In genomic region chr10:46169736-46170135, GRCh38 we compare ENCODE assay signal across 39 cellular contexts.
"Had no signal": no experiment of that assay in that cellular context is flagged by ENCODE, and none has a peak within 500 bp of the region (broad histone marks: within the 10 kb centered on the region; RNA-seq: fewer than 3 reads in every experiment).

No MANE protein-coding gene starts in this region.

- H3K27ac Mint-ChIP-seq: activated naive CD4-positive, alpha-beta T cell treated with anti-CD3 and anti-CD28 coated beads for 36 hours; activated naive CD4-positive, alpha-beta T cell treated with anti-CD3 and anti-CD28 coated beads, Interleukin-2, amount 10 ng/mL, durations not matched to agents 7 days and 5 days; activated naive CD4-positive, alpha-beta T cell treated with anti-CD3 and anti-CD28 coated beads, Interleukin-2, amount 50 U/mL, for 24 hours; activated naive CD4-positive, alpha-beta T cell treated with anti-CD3 and anti-CD28 coated beads, Interleukin-2, amount 50 U/mL, for 72 hours; activated naive CD8-positive, alpha-beta T cell; activated naive CD8-positive, alpha-beta T cell treated with anti-CD3 and anti-CD28 coated beads for 36 hours; activated naive CD8-positive, alpha-beta T cell treated with anti-CD3 and anti-CD28 coated beads, Interleukin-2, amount 10 ng/mL, durations not matched to agents 7 days and 5 days; activated naive CD8-positive, alpha-beta T cell treated with anti-CD3 and anti-CD28 coated beads, Interleukin-2, amount 50 U/mL, for 24 hours; activated T-cell treated with anti-CD3 and anti-CD28 coated beads, Interleukin-2, amount 50 U/mL, for 72 hours; activated T-helper 1 cell treated with anti-CD3 and anti-CD28 coated beads, Interleukin-12 subunit alpha, Interleukin-12 subunit beta, Interleukin-2, Interleukin-4 antibody, amounts not matched to agents 30 ng/mL and 10 ng/mL and 1 ng/mL, durations not matched to agents 14 hours and 24 hours and 36 hours; activated T-helper 17 cell treated with anti-CD3 and anti-CD28 coated beads, Interleukin-2, amount 50 U/mL, for 72 hours; activated T-helper 2 cell treated with anti-CD3 and anti-CD28 coated beads, Interferon-gamma antibody, Interleukin-2, Interleukin-4, amounts not matched to agents 10 μg/mL and 5 μg/mL and 100 μg/mL, durations not matched to agents 14 hours and 24 hours and 36 hours; brain had no signal

- H3K36me3 ChIP-seq: adrenal gland, ascending aorta, brain microvascular endothelial cell, breast epithelium, cardiac muscle cell had no signal

- H3K9me3 ChIP-seq: adrenal gland, body of pancreas had no signal

- FAIRE-seq: astrocyte, bronchial epithelial cell, colon had no signal

- H3K36me3 Mint-ChIP-seq: brain had no signal

- H3K4me1 ChIP-seq: adrenal gland, ascending aorta, body of pancreas, breast epithelium had no signal

- ATAC-seq: activated naive CD4-positive, alpha-beta T cell treated with anti-CD3 and anti-CD28 coated beads, Interleukin-2, amount 50 U/mL, for 72 hours; activated naive CD8-positive, alpha-beta T cell treated with anti-CD3 and anti-CD28 coated beads, Interleukin-2, amount 50 U/mL, for 24 hours; activated T-cell treated with anti-CD3 and anti-CD28 coated beads, Interleukin-2, amount 50 U/mL, for 4 hours; activated T-cell treated with anti-CD3 and anti-CD28 coated beads, Interleukin-2, amount 50 U/mL, for 72 hours; activated T-helper 17 cell treated with anti-CD3 and anti-CD28 coated beads, Interleukin-2, amount 50 U/mL, for 72 hours; body of pancreas had no signal

- H3K27me3 ChIP-seq: adrenal gland, ascending aorta, body of pancreas, brain microvascular endothelial cell, breast epithelium, cardiac muscle cell had no signal

- H3K4me3 ChIP-seq: adrenal gland, ascending aorta, body of pancreas, breast epithelium, cardiac muscle cell had no signal

- H3K27ac ChIP-seq: adrenal gland, ascending aorta, body of pancreas, brain microvascular endothelial cell, breast epithelium, cardiac muscle cell had no signal

- H3K4me3 Mint-ChIP-seq: activated naive CD4-positive, alpha-beta T cell treated with anti-CD3 and anti-CD28 coated beads for 36 hours; activated naive CD4-positive, alpha-beta T cell treated with anti-CD3 and anti-CD28 coated beads, Interleukin-2, amount 10 ng/mL, durations not matched to agents 7 days and 5 days; activated naive CD4-positive, alpha-beta T cell treated with anti-CD3 and anti-CD28 coated beads, Interleukin-2, amount 50 U/mL, for 24 hours; activated naive CD8-positive, alpha-beta T cell; activated naive CD8-positive, alpha-beta T cell treated with anti-CD3 and anti-CD28 coated beads for 36 hours; activated naive CD8-positive, alpha-beta T cell treated with anti-CD3 and anti-CD28 coated beads, Interleukin-2, amount 10 ng/mL, durations not matched to agents 7 days and 5 days; activated naive CD8-positive, alpha-beta T cell treated with anti-CD3 and anti-CD28 coated beads, Interleukin-2, amount 50 U/mL, for 24 hours; activated T-cell treated with anti-CD3 and anti-CD28 coated beads, Interleukin-2, amount 50 U/mL, for 4 hours; activated T-cell treated with anti-CD3 and anti-CD28 coated beads, Interleukin-2, amount 50 U/mL, for 72 hours; activated T-helper 1 cell treated with anti-CD3 and anti-CD28 coated beads, Interleukin-12 subunit alpha, Interleukin-12 subunit beta, Interleukin-2, Interleukin-4 antibody, amounts not matched to agents 30 ng/mL and 10 ng/mL and 1 ng/mL, durations not matched to agents 14 hours and 24 hours and 36 hours; activated T-helper 17 cell treated with anti-CD3 and anti-CD28 coated beads, Interleukin-2, amount 50 U/mL, for 72 hours; brain; central memory CD8-positive, alpha-beta T cell had no signal

- DNase-seq: activated effector memory CD4-positive, alpha-beta T cell treated with anti-CD3 and anti-CD28 coated beads, Interleukin-2, amount 50 U/mL, for 16 hours; activated effector memory CD4-positive, alpha-beta T cell treated with Interleukin-2 at 50 U/mL for 16 hours; activated gamma-delta T cell; activated gamma-delta T cell treated with Interleukin-2 at 50 U/mL for 16 hours; activated naive CD4-positive, alpha-beta T cell; activated naive CD4-positive, alpha-beta T cell treated with anti-CD3 and anti-CD28 coated beads for 36 hours; activated naive CD4-positive, alpha-beta T cell treated with anti-CD3 and anti-CD28 coated beads, Interleukin-2, amount 10 ng/mL, durations not matched to agents 7 days and 5 days; activated naive CD4-positive, alpha-beta T cell treated with anti-CD3 and anti-CD28 coated beads, Interleukin-2, amount 50 U/mL, for 16 hours; activated naive CD4-positive, alpha-beta T cell treated with Interleukin-2 at 50 U/mL for 16 hours; activated naive CD8-positive, alpha-beta T cell treated with anti-CD3 and anti-CD28 coated beads for 36 hours; activated naive CD8-positive, alpha-beta T cell treated with anti-CD3 and anti-CD28 coated beads, Interleukin-2, amount 10 ng/mL, durations not matched to agents 7 days and 5 days; activated naive CD8-positive, alpha-beta T cell treated with anti-CD3 and anti-CD28 coated beads, Interleukin-2, amount 50 U/mL, for 24 hours; activated T-cell treated with anti-CD3 and anti-CD28 coated beads, Interleukin-2, amount 50 U/mL, for 4 hours; activated T-cell treated with anti-CD3 and anti-CD28 coated beads, Interleukin-2, amount 50 U/mL, for 48 hours; activated T-cell treated with anti-CD3 and anti-CD28 coated beads, Interleukin-2, amount 50 U/mL, for 72 hours; adrenal gland; amniotic stem cell; amygdala; anterior cingulate cortex; aorta; body of pancreas; brain microvascular endothelial cell; caudate nucleus; central memory CD4-positive, alpha-beta T cell; cerebellar nuclear complex had no signal

- H3K4me1 Mint-ChIP-seq: activated naive CD4-positive, alpha-beta T cell treated with anti-CD3 and anti-CD28 coated beads, Interleukin-2, amount 50 U/mL, for 24 hours; activated naive CD8-positive, alpha-beta T cell treated with anti-CD3 and anti-CD28 coated beads for 36 hours; activated naive CD8-positive, alpha-beta T cell treated with anti-CD3 and anti-CD28 coated beads, Interleukin-2, amount 50 U/mL, for 24 hours; activated T-helper 17 cell treated with anti-CD3 and anti-CD28 coated beads, Interleukin-2, amount 50 U/mL, for 72 hours; brain; central memory CD8-positive, alpha-beta T cell had no signal

- H3K27me3 Mint-ChIP-seq: activated naive CD4-positive, alpha-beta T cell treated with anti-CD3 and anti-CD28 coated beads, Interleukin-2, amount 10 ng/mL, durations not matched to agents 7 days and 5 days; activated naive CD4-positive, alpha-beta T cell treated with anti-CD3 and anti-CD28 coated beads, Interleukin-2, amount 50 U/mL, for 24 hours; activated naive CD8-positive, alpha-beta T cell; activated naive CD8-positive, alpha-beta T cell treated with anti-CD3 and anti-CD28 coated beads for 36 hours; activated naive CD8-positive, alpha-beta T cell treated with anti-CD3 and anti-CD28 coated beads, Interleukin-2, amount 50 U/mL, for 24 hours; activated T-helper 17 cell treated with anti-CD3 and anti-CD28 coated beads, Interleukin-2, amount 50 U/mL, for 72 hours; central memory CD8-positive, alpha-beta T cell had no signal
